ENCODE assay signal across 11 cellular contexts in the genomic region with DNA sequence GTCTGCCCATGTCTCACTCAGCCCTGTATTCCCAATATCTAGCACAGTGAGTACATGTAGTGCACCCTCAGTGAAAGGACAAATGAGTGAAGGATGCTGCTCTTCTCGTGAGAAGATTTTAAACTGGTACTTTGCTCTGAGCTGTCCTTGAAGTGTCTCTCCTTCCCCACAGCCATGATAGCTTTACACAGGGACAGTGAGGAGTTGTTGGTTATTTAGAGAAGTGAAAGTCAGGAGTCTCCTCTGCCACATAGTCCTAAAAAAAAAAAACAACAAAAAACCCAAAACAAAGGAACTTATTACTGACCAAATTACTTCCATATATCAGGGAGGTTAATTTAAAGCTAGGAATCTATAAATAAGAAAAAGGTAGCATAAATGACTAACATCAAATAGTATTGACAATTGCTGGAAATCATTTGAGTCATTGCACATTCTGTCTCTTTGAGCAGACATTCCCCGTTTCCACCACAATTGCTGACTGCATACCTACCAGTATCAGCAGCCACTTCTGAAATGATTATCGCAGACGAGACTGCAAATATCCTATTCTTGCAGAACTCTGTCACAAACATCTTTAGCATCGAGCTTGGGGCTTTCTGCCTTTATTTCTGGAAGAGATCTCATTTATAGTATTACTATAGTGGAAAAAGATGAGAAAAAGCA.
DNase-seq lines count a peak whose midpoint lies in the region; ATAC-seq and TF ChIP-seq lines count a peak whose summit lies in the region.
"Had no signal": no experiment of that assay in that cellular context is flagged by ENCODE, and none has a peak within 500 bp of the region (broad histone marks: within the 10 kb centered on the region; RNA-seq: fewer than 3 reads in every experiment).

No MANE protein-coding gene starts in this region.

- peak overlapping the region; percentile 72 for H3K27ac ChIP-seq in HL-60 (replicated peaks)
- H3K27ac ChIP-seq in thymus (ENCODE audit: low read depth): peak overlapping the region; percentile 47
- no peak overlapping the region for H3K27ac ChIP-seq in substantia nigra (ENCODE audit: low read depth, low read length, poor library complexity, severe bottlenecking)
- no peak overlapping the region for H3K27ac ChIP-seq in ascending aorta
- H3K27ac ChIP-seq: pancreas had no signal

- no peaks in the 10 kb centered on the region for H3K9me3 ChIP-seq in thymus (ENCODE audit: control insufficient read depth)
- H3K9me3 ChIP-seq in ascending aorta: no peaks in the 10 kb centered on the region
- H3K9me3 ChIP-seq: HAP-1, pancreas had no signal

- no peak for TF ChIP-seq CTCF in HL-60 (IDR thresholded peaks at IDR 0.05; ENCODE audit: insufficient read depth, low read length)
- no peak for TF ChIP-seq CTCF in ascending aorta (IDR thresholded peaks at IDR 0.05)

- H3K27me3 ChIP-seq in HL-60 (ENCODE audit: insufficient read depth, poor library complexity, severe bottlenecking) (no peaks in the 10 kb centered on the region), thymus (ENCODE audit: control insufficient read depth, insufficient read depth) (no peaks in the 10 kb centered on the region), ascending aorta (no peaks in the 10 kb centered on the region)
- H3K27me3 ChIP-seq: pancreas had no signal

- H3K4me3 ChIP-seq in HL-60 (replicated peaks; ENCODE audit: insufficient read depth, low read length) (no peak overlapping the region), thymus (ENCODE audit: low read length) (no peak overlapping the region), ascending aorta (no peak overlapping the region)
- H3K4me3 ChIP-seq: HAP-1, pancreas had no signal

- no peak for ATAC-seq in GM21367 (IDR thresholded peaks at IDR 0.05; ENCODE audit: unreplicated experiment)

- no peaks in the 10 kb centered on the region for H3K36me3 ChIP-seq in thymus (ENCODE audit: control insufficient read depth, insufficient read depth)
- H3K36me3 ChIP-seq in ascending aorta: no peaks in the 10 kb centered on the region
- H3K36me3 ChIP-seq: HAP-1, pancreas had no signal

- 85% methylated on average over 5 of the region's 5 CpGs for WGBS in thymus

- H3K4me1 ChIP-seq in thymus (ENCODE audit: control insufficient read depth, insufficient read depth, low read length) (peaks cover 34% of the 10 kb centered on the region), ascending aorta (peaks cover 14 to 31% of the 10 kb centered on the region in 2 donors)
- H3K4me1 ChIP-seq: HAP-1 had no signal

- DNase-seq in activated naive CD4-positive, alpha-beta T cell treated with Interleukin-2 at 50 U/mL for 16 hours: peak; percentile 34
- no peak for DNase-seq in activated naive CD4-positive, alpha-beta T cell (lab: John Stamatoyannopoulos, UW)
- DNase-seq in HL-60 (ENCODE audit: low read depth in 1 of 2, low spot score in 1 of 2) (no peak), astrocyte of the hippocampus (ENCODE audit: low read depth, low spot score) (peak; percentile 33), substantia nigra (lab: John Stamatoyannopoulos, UW) (no peak), ascending aorta (ENCODE audit: low spot score in 2 of 2) (no peak)
- DNase-seq: activated CD8-positive, alpha-beta memory T cell treated with anti-CD3 and anti-CD28 coated beads, Interleukin-2, amount 50 U/mL, for 48 hours; pancreas had no signal

- intact Hi-C loops in ascending aorta (cut with DNase I): no loop called here

Comparison
In these comparisons a context has a peak if more than half of its experiments do, and no peak if none do; other contexts are left out.
1. DNase-seq: peak in activated naive CD4-positive, alpha-beta T cell treated with Interleukin-2 at 50 U/mL for 16 hours (single experiment) and astrocyte of the hippocampus (single experiment); none in activated naive CD4-positive, alpha-beta T cell (0 of 4), HL-60 (0 of 2), substantia nigra (0 of 49) and ascending aorta (0 of 2).
2. H3K27ac ChIP-seq: peak in HL-60 (single experiment) and thymus (single experiment); none in substantia nigra (single experiment) and ascending aorta (0 of 2).